ENCODE assay signal across 8 cellular contexts in genomic region chr10:102775201-102775972, GRCh38. TPM values are rescaled to one million over a fixed set of nuclear protein-coding genes. Genes with fewer than 3 reads are reported as not detected.
A peak's percentile ranks its signal among the peaks of the same experiment; 100 is the strongest.
DNase-seq lines count a peak whose midpoint lies in the region; ATAC-seq, FAIRE-seq and TF ChIP-seq lines count a peak whose summit lies in the region.

No MANE protein-coding gene starts in this region.

- H4K20me1 ChIP-seq in H9 (ENCODE audit: control insufficient read depth, insufficient read depth, insufficient read length) = no peaks in the 10 kb centered on the region

- H2BK15ac ChIP-seq in H9 (ENCODE audit: low read depth, low read length) = no peak overlapping the region

- peak overlapping the region; percentile 54 for H3K4me3 ChIP-seq in astrocyte of the spinal cord (ENCODE audit: low read depth, low read length)
- H3K4me3 ChIP-seq in kidney (ENCODE audit: low read length in 2 of 2) = peak overlapping the region; percentile 57 to 72
- peak overlapping the region; percentile 61 for H3K4me3 ChIP-seq in skeletal muscle cell (ENCODE audit: low read depth, low read length)

- H4K91ac ChIP-seq in H9 (ENCODE audit: insufficient read length, low read depth, low read length) = no peak overlapping the region

- no peaks in the 10 kb centered on the region for H3K79me1 ChIP-seq in H9 (ENCODE audit: insufficient read depth, low read depth, low read length, poor library complexity, severe bottlenecking)

- H3K27ac Mint-ChIP-seq in H9 (peak overlapping the region in 1 of 3 experiments; percentile 4; a peak in 1 of 7 replicates), Calu3 (ENCODE audit: unreplicated experiment) (no peak overlapping the region)

- no peak overlapping the region for H3K4ac ChIP-seq in H9 (ENCODE audit: low read depth, low read length)

- no peak for FAIRE-seq in kidney (lab: Jason Lieb, UNC)

- no peaks in the 10 kb centered on the region for H3K36me3 Mint-ChIP-seq in H9 (ENCODE audit: insufficient read depth in 1 of 3, low read depth in 3 of 3)
- H3K36me3 Mint-ChIP-seq in Calu3 (ENCODE audit: insufficient read depth, unreplicated experiment) = no peaks in the 10 kb centered on the region

- ATAC-seq in GM21825 (IDR thresholded peaks at IDR 0.05; ENCODE audit: unreplicated experiment) (no peak), HG03280 (IDR thresholded peaks at IDR 0.05; ENCODE audit: unreplicated experiment) (no peak)

- H2BK5ac ChIP-seq in H9 (ENCODE audit: insufficient read length, low read length) = no peak overlapping the region

- H3K27ac ChIP-seq in H9 (ENCODE audit: insufficient read length, low read depth, low read length) = no peak overlapping the region
- H3K27ac ChIP-seq in kidney (ENCODE audit: low read depth in 2 of 2, low read length in 2 of 2) = peak overlapping the region; percentile 93 to 98

- no peaks in the 10 kb centered on the region for H3K36me3 ChIP-seq in kidney (ENCODE audit: control insufficient read depth in 1 of 2, insufficient read depth in 2 of 2, low read length in 2 of 2)

- DNase-seq in H9 (no peak), astrocyte of the spinal cord (ENCODE audit: low read depth, low spot score) (peak; percentile 45), kidney (peak; percentile 79), skeletal muscle cell (ENCODE audit: low read depth) (peak; percentile 71), NOMO-1 treated with dmso at 0.1 percent for 144 hours (lab: John Stamatoyannopoulos, UW; ENCODE audit: unreplicated experiment) (no peak), Calu3 (no peak)

- no peak overlapping the region for H2AFZ ChIP-seq in H9 (ENCODE audit: low read length)

- intact Hi-C loops in kidney (cut with DNase I) = no loop called here
- intact Hi-C loops in Calu3 (cut with micrococcal nuclease; ENCODE audit: unreplicated experiment) = no loop called here

- no peaks in the 10 kb centered on the region for H3K23me2 ChIP-seq in H9 (ENCODE audit: insufficient read length, low read depth, low read length, poor library complexity, severe bottlenecking)

- H3K56ac ChIP-seq in H9 (ENCODE audit: insufficient read length, low read depth, low read length) = no peak overlapping the region

- no peak overlapping the region for H3K18ac ChIP-seq in H9 (ENCODE audit: insufficient read length, low read depth, low read length)

- no peaks in the 10 kb centered on the region for H3K9me3 Mint-ChIP-seq in H9
- H3K9me3 Mint-ChIP-seq in Calu3 (ENCODE audit: low read depth, unreplicated experiment) = no peaks in the 10 kb centered on the region

- in situ Hi-C loops in astrocyte of the spinal cord (cut with HindIII; ENCODE audit: low sequenced_read_pairs) = no loop called here

- H3K27me3 ChIP-seq in H9 (ENCODE audit: insufficient read depth, low read length) = no peaks in the 10 kb centered on the region; the same call in 1 of the 2 replicates

- no peaks in the 10 kb centered on the region for H3K79me2 ChIP-seq in H9 (ENCODE audit: insufficient read depth, low read length)

- no peak overlapping the region for H3T11ph ChIP-seq in H9 (ENCODE audit: low read length)

- H3K9ac ChIP-seq in H9 (ENCODE audit: extremely low read depth, insufficient read length, low read length) (no peak overlapping the region), kidney (ENCODE audit: low read length in 2 of 2) (peak overlapping the region; percentile 30 to 81)

- H3K14ac ChIP-seq in H9 (ENCODE audit: insufficient read depth, low read length) = peak overlapping the region; percentile 47; the same call in 1 of the 2 replicates

- H3K4me1 ChIP-seq in H9 (ENCODE audit: insufficient read depth, low read length) (peaks cover 25% of the 10 kb centered on the region; the same call in 1 of the 2 replicates), kidney (ENCODE audit: control insufficient read depth in 1 of 2, insufficient read depth in 1 of 2, low read depth in 1 of 2, low read length in 2 of 2) (peaks cover 49 to 57% of the 10 kb centered on the region in 2 donors)

- WGBS in H9 (ENCODE audit: extremely low coverage, insufficient read length, low lambda C conversion rate) = no CpG with 5 or more reads among the region's 16 CpGs

- TF ChIP-seq CTCF in H9 (conservative IDR thresholded peaks at IDR 0.05) (no peak), astrocyte of the spinal cord (IDR thresholded peaks at IDR 0.05; ENCODE audit: low read depth, low read length) (no peak), kidney (IDR thresholded peaks at IDR 0.05; ENCODE audit: borderline replicate concordance, extremely low read depth, insufficient read depth) (no peak), Calu3 (IDR thresholded peaks at IDR 0.05; ENCODE audit: unreplicated experiment) (no peak)

- no peak overlapping the region for H2AK5ac ChIP-seq in H9 (ENCODE audit: insufficient read length, low read length)

- H4K8ac ChIP-seq in H9 (replicated peaks; ENCODE audit: insufficient read length, low read depth, low read length) = no peak overlapping the region

- peak overlapping the region; percentile 32 for H2BK12ac ChIP-seq in H9 (ENCODE audit: insufficient read length, low read depth, low read length)

- H3K4me2 ChIP-seq in H9 (ENCODE audit: insufficient read depth, insufficient read length, low read length) = no peak overlapping the region

- no peak overlapping the region for H3K23ac ChIP-seq in H9 (ENCODE audit: insufficient read length, low read depth, low read length)

- H3K9me3 ChIP-seq in H9 (ENCODE audit: control insufficient read depth, low read depth, low read length) (no peaks in the 10 kb centered on the region), kidney (ENCODE audit: control insufficient read depth in 1 of 2, low read length in 2 of 2) (no peaks in the 10 kb centered on the region)

- H2BK120ac ChIP-seq in H9 (ENCODE audit: low read depth, low read length, poor library complexity, severe bottlenecking) = no peak overlapping the region

- H2BK20ac ChIP-seq in H9 (ENCODE audit: low read depth, low read length, poor library complexity, severe bottlenecking) = no peak overlapping the region

- H4K5ac ChIP-seq in H9 (ENCODE audit: insufficient read length, low read depth, low read length) = no peak overlapping the region

- H3K4me1 Mint-ChIP-seq in H9 (peaks cover 42 to 45% of the 10 kb centered on the region in 2 experiments), Calu3 (ENCODE audit: low read depth, unreplicated experiment) (peaks cover 8% of the 10 kb centered on the region)

- BruUV-seq in Calu3 (replicated peaks; lab: Mats Ljungman, UMichigan) = no TSS peak

- H3K27me3 Mint-ChIP-seq in H9 (ENCODE audit: low read depth) (no peaks in the 10 kb centered on the region; the same call in 1 of the 2 replicates), Calu3 (ENCODE audit: unreplicated experiment) (no peaks in the 10 kb centered on the region)

- H3K4me3 Mint-ChIP-seq in H9 = peak overlapping the region in 1 of 2 experiments; percentile 9; a peak in 1 of 5 replicates
- no peak overlapping the region for H3K4me3 Mint-ChIP-seq in Calu3 (ENCODE audit: low read depth, unreplicated experiment)

- CTCF ChIA-PET in Calu3 (lab: Charles Lee) = interaction anchor here (0.7 kb wide), 1 partner anchor 366 kb away, joined by 3 read pairs; no protein-coding TSS in a partner anchor

RNA-seq across cellular contexts. Expression of gene WBP1L, which starts 31.6 kb away (rescaled TPM):
- 23.8 and 24.5 TPM in 2 replicates for total RNA-seq in H9 (2021)
- total RNA-seq in kidney = 55.7 TPM
- polyA plus RNA-seq in kidney (ENCODE audit: insufficient read depth, low read depth, low replicate concordance) = 27.8 TPM
- 19.9 and 26.0 TPM in 2 replicates for total RNA-seq in Calu3 (2022)

Comparison
In these comparisons a context has a peak if more than half of its experiments do, and no peak if none do; other contexts are left out.
1. DNase-seq: peak in astrocyte of the spinal cord (single experiment), kidney (single experiment) and skeletal muscle cell (single experiment); none in H9 (single experiment), NOMO-1 treated with dmso at 0.1 percent for 144 hours (single experiment) and Calu3 (single experiment).
2. Peak in every context shown above with its lines, with median percentiles within 50 percentile points of each other: H3K4me3 ChIP-seq.